In genomic region chr1:30748098-30748698, GRCh38 we compare ENCODE assay signal across 8 cellular contexts. TPM values are rescaled to one million over a fixed set of nuclear protein-coding genes. Genes with fewer than 3 reads are reported as not detected.
A peak's percentile ranks its signal among the peaks of the same experiment; 100 is the strongest.
DNase-seq lines count a peak whose midpoint lies in the region; ATAC-seq and TF ChIP-seq lines count a peak whose summit lies in the region.

No MANE protein-coding gene starts in this region.

- peak overlapping the region; percentile 64 to 77; a peak in 3 of 4 replicates for H4K8ac ChIP-seq in IMR-90 (ENCODE audit: low read depth in 2 of 2, low read length in 2 of 2)

- peak overlapping the region; percentile 94 for H2AK9ac ChIP-seq in IMR-90 (replicated peaks; ENCODE audit: low read depth, low read length, poor library complexity)

- H4K91ac ChIP-seq in IMR-90 (ENCODE audit: insufficient read depth, low read depth, low read length): peak overlapping the region; percentile 82

- H2BK20ac ChIP-seq in IMR-90 (ENCODE audit: low read depth, low read length): peak overlapping the region; percentile 91

- POLR2A ChIA-PET in IMR-90 (lab: Charles Lee; ENCODE audit: unreplicated experiment): no interaction called here

- H3K79me1 ChIP-seq in IMR-90 (ENCODE audit: low read depth in 1 of 2, low read length in 2 of 2): no peaks in the 10 kb centered on the region

- TF ChIP-seq POLR2A in IMR-90 (IDR thresholded peaks at IDR 0.05; ENCODE audit: low read depth, low read length): no peak
- TF ChIP-seq POLR2A in right lobe of liver (IDR thresholded peaks at IDR 0.05): no peak

- H3K4ac ChIP-seq in IMR-90 (ENCODE audit: low read depth, low read length): peak overlapping the region; percentile 84

- H2BK5ac ChIP-seq in IMR-90 (ENCODE audit: low read depth, low read length, poor library complexity, severe bottlenecking): peak overlapping the region; percentile 72

- peak overlapping the region; percentile 39 for H2AFZ ChIP-seq in IMR-90 (replicated peaks; ENCODE audit: low read length, poor library complexity)

- peak overlapping the region; percentile 97 to 98 (median 98) for H3K27ac Mint-ChIP-seq in CD4-positive, CD25-positive, alpha-beta regulatory T cell
- peak overlapping the region; percentile 97 for H3K27ac Mint-ChIP-seq in memory B cell

- H3K9me3 Mint-ChIP-seq in CD4-positive, CD25-positive, alpha-beta regulatory T cell: no peaks in the 10 kb centered on the region
- no peaks in the 10 kb centered on the region for H3K9me3 Mint-ChIP-seq in memory B cell

- H3K9me3 ChIP-seq in CD4-positive, CD25-positive, alpha-beta regulatory T cell (ENCODE audit: control insufficient read depth in 2 of 2, low read length in 2 of 2): no peaks in the 10 kb centered on the region
- H3K9me3 ChIP-seq in IMR-90 (ENCODE audit: control insufficient read depth, insufficient read depth, low read length) (no peaks in the 10 kb centered on the region), WERI-Rb-1 (ENCODE audit: severe bottlenecking) (no peaks in the 10 kb centered on the region), right lobe of liver (no peaks in the 10 kb centered on the region)

- H3K4me3 ChIP-seq in CD4-positive, CD25-positive, alpha-beta regulatory T cell (ENCODE audit: low read depth, low read length): peak overlapping the region; percentile 74
- H3K4me3 ChIP-seq in IMR-90 (ENCODE audit: insufficient read depth, low read depth, low read length): no peak overlapping the region
- no peak overlapping the region for H3K4me3 ChIP-seq in WERI-Rb-1 (ENCODE audit: low read depth, low read length)
- H3K4me3 ChIP-seq in right lobe of liver: no peak overlapping the region

- H3K9me1 ChIP-seq in IMR-90 (ENCODE audit: insufficient read depth, low read length): peaks cover 5% of the 10 kb centered on the region; the same call in 1 of the 2 replicates

- peaks cover 100% of the 10 kb centered on the region for H3K4me1 ChIP-seq in CD4-positive, CD25-positive, alpha-beta regulatory T cell (ENCODE audit: control insufficient read depth, insufficient read depth, low read length, poor library complexity, severe bottlenecking)
- peaks cover 6% of the 10 kb centered on the region for H3K4me1 ChIP-seq in IMR-90 (ENCODE audit: control insufficient read depth, insufficient read depth, low read length)
- no peaks in the 10 kb centered on the region for H3K4me1 ChIP-seq in right lobe of liver

- BruUV-seq in IMR-90 (replicated peaks; lab: Mats Ljungman, UMichigan): no TSS peak

- in situ Hi-C loops in IMR-90 (cut with MboI; ENCODE audit: low sequenced_read_pairs): no loop called here

- peak overlapping the region; percentile 96 for H4K5ac ChIP-seq in IMR-90 (ENCODE audit: low read depth, low read length)

- TF ChIP-seq CTCF in IMR-90 (conservative IDR thresholded peaks at IDR 0.05; ENCODE audit: low read depth, low read length) (no peak), WERI-Rb-1 (IDR thresholded peaks at IDR 0.05; ENCODE audit: low read depth, low read length) (no peak), right lobe of liver (IDR thresholded peaks at IDR 0.05) (no peak)

- 34% methylated on average over 4 of the region's 9 CpGs; no CpG with 5 or more reads in 1 of the 2 experiments for WGBS in IMR-90 (ENCODE audit: extremely low coverage in 2 of 2, insufficient read length in 1 of 2), 2 experiments
- WGBS in right lobe of liver (ENCODE audit: insufficient coverage, low coverage, low lambda C conversion rate, missing lambda C conversion rate): 100% methylated on average over 2 of the region's 9 CpGs

- H3K18ac ChIP-seq in IMR-90 (ENCODE audit: low read depth, low read length): peak overlapping the region; percentile 74

- H3K36me3 Mint-ChIP-seq in CD4-positive, CD25-positive, alpha-beta regulatory T cell: peaks cover 41% of the 10 kb centered on the region
- H3K36me3 Mint-ChIP-seq in memory B cell: peaks cover 29% of the 10 kb centered on the region

- dilution Hi-C loops in IMR-90 (cut with HindIII; ENCODE audit: low sequenced_read_pairs, unreplicated experiment): no loop called here

- peaks cover 5% of the 10 kb centered on the region for H3K27me3 Mint-ChIP-seq in CD4-positive, CD25-positive, alpha-beta regulatory T cell
- no peaks in the 10 kb centered on the region for H3K27me3 Mint-ChIP-seq in memory B cell

- intact Hi-C loops in IMR-90 (cut with micrococcal nuclease) (no loop called here), posterior vena cava (cut with DNase I) (no loop called here), right lobe of liver (cut with DNase I) (no loop called here)

- H4K20me1 ChIP-seq in IMR-90 (ENCODE audit: insufficient read depth, low read length): no peaks in the 10 kb centered on the region

- peaks cover 12 to 100% (median 80%) of the 10 kb centered on the region in 4 donors for H3K4me1 Mint-ChIP-seq in CD4-positive, CD25-positive, alpha-beta regulatory T cell
- H3K4me1 Mint-ChIP-seq in memory B cell: peaks cover 83% of the 10 kb centered on the region

- no peak for ATAC-seq in CD4-positive, CD25-positive, alpha-beta regulatory T cell (ENCODE audit: low read depth in 2 of 2)
- ATAC-seq in IMR-90 (ENCODE audit: low read depth) (peak; percentile 50), memory B cell (ENCODE audit: low read depth) (no peak), right lobe of liver (no peak)

- H3K23ac ChIP-seq in IMR-90 (ENCODE audit: low read depth, low read length): peak overlapping the region; percentile 71; the same call in 1 of the 2 replicates

- TF ChIP-seq RAD21 in IMR-90 (IDR thresholded peaks at IDR 0.05; ENCODE audit: low read length): no peak

- DNase-seq in CD4-positive, CD25-positive, alpha-beta regulatory T cell: no peak
- no peak for DNase-seq in IMR-90
- DNase-seq in WERI-Rb-1: peak; percentile 96
- no peak for DNase-seq in memory B cell (ENCODE audit: low spot score in 2 of 2)
- no peak for DNase-seq in mesenteric fat pad (ENCODE audit: low spot score)
- DNase-seq in posterior vena cava (ENCODE audit: low spot score): no peak
- DNase-seq in NK-92 (lab: John Stamatoyannopoulos, UW; ENCODE audit: unreplicated experiment): no peak
- DNase-seq in right lobe of liver: no peak

- CTCF ChIA-PET in IMR-90 (lab: Yijun Ruan, JAX): interaction anchor here (0.6 kb wide), 1 partner anchor 1407 kb away, joined by 3 read pairs; no protein-coding TSS in a partner anchor

- peak overlapping the region; percentile 81 for H3K14ac ChIP-seq in IMR-90 (replicated peaks; ENCODE audit: low read depth, low read length)

- no peak overlapping the region; the same call in 1 of the 2 replicates for H3K9ac ChIP-seq in IMR-90 (ENCODE audit: low read depth, low read length)

- no peaks in the 10 kb centered on the region for H3K27me3 ChIP-seq in CD4-positive, CD25-positive, alpha-beta regulatory T cell (ENCODE audit: control insufficient read depth, insufficient read depth, low read length)
- H3K27me3 ChIP-seq in IMR-90 (ENCODE audit: control insufficient read depth, insufficient read depth, low read length) (peaks cover 3% of the 10 kb centered on the region), WERI-Rb-1 (ENCODE audit: insufficient read depth, low read depth, severe bottlenecking) (no peaks in the 10 kb centered on the region), right lobe of liver (no peaks in the 10 kb centered on the region)

- peak overlapping the region; percentile 79; the same call in 1 of the 3 replicates for H2BK15ac ChIP-seq in IMR-90 (ENCODE audit: low read depth, low read length)

- peak overlapping the region; percentile 95; the same call in 1 of the 2 replicates for H2AK5ac ChIP-seq in IMR-90 (ENCODE audit: low read depth, low read length)

- no peak overlapping the region for H3K4me2 ChIP-seq in IMR-90 (ENCODE audit: low read depth, low read length)

- peak overlapping the region; percentile 77 to 99 (median 92) for H3K4me3 Mint-ChIP-seq in CD4-positive, CD25-positive, alpha-beta regulatory T cell
- H3K4me3 Mint-ChIP-seq in memory B cell: peak overlapping the region; percentile 76

- peaks cover 22% of the 10 kb centered on the region for H3K36me3 ChIP-seq in CD4-positive, CD25-positive, alpha-beta regulatory T cell (ENCODE audit: control insufficient read depth, insufficient read depth, low read length)
- H3K36me3 ChIP-seq in IMR-90 (ENCODE audit: control insufficient read depth, insufficient read depth, low read length): no peaks in the 10 kb centered on the region
- no peaks in the 10 kb centered on the region for H3K36me3 ChIP-seq in WERI-Rb-1
- H3K36me3 ChIP-seq in right lobe of liver: no peaks in the 10 kb centered on the region

- H3K56ac ChIP-seq in IMR-90 (ENCODE audit: extremely low read depth, insufficient read depth, low read length): no peak overlapping the region

- H2BK120ac ChIP-seq in IMR-90 (ENCODE audit: low read depth, low read length): peak overlapping the region; percentile 81

- H3K27ac ChIP-seq in CD4-positive, CD25-positive, alpha-beta regulatory T cell (ENCODE audit: insufficient read depth, low read length, poor library complexity, severe bottlenecking): peak overlapping the region; percentile 94
- H3K27ac ChIP-seq in IMR-90 (ENCODE audit: insufficient read depth, low read length) (peak overlapping the region; percentile 53; the same call in 1 of the 2 replicates), WERI-Rb-1 (peak overlapping the region; percentile 94), right lobe of liver (no peak overlapping the region)

TF ChIP-seq in IMR-90, 13 proteins besides CTCF, POLR2A, EP300 and RAD21 (continues in another document):
- TF ChIP-seq CHD1 (IDR thresholded peaks at IDR 0.05; ENCODE audit: low read depth, low read length) (no peak), MAZ (IDR thresholded peaks at IDR 0.05; ENCODE audit: borderline replicate concordance, low read depth, low read length) (no peak), SMC3 (IDR thresholded peaks at IDR 0.05; ENCODE audit: low read depth, low read length) (no peak), FOS (IDR thresholded peaks at IDR 0.05; ENCODE audit: low read depth, low read length) (no peak), RCOR1 (IDR thresholded peaks at IDR 0.05; ENCODE audit: insufficient replicate concordance, low read length) (no peak)

RNA-seq across cellular contexts. Expression of gene LAPTM5, which starts 9.4 kb away (rescaled TPM):
- 589 TPM for total RNA-seq in CD4-positive, CD25-positive, alpha-beta regulatory T cell
- 100 to 1,000 TPM; 552 to 687 (median 620) TPM for polyA plus RNA-seq in CD4-positive, CD25-positive, alpha-beta regulatory T cell
- total RNA-seq in IMR-90 (2012; rRNA removed) (under 0.01 TPM in 1 of 2 replicates, not detected in the other), mesenteric fat pad (251 TPM), posterior vena cava (100 to 1,000 TPM in 1 of 2 donors, 10 to 100 TPM in 1; 80.1 to 120 TPM), right lobe of liver (10 to 100 TPM; 21.2 to 81.0 (median 29.8) TPM)
- polyA plus RNA-seq in IMR-90 (2012; rRNA removed): 0.09 TPM in 2 replicates
- polyA plus RNA-seq in IMR-90 (2012; cell fraction: cytosol; rRNA removed): 0.12 TPM in 1 of 2 replicates, not detected in the other
- 0.07 and 0.16 TPM in 2 replicates for polyA plus RNA-seq in IMR-90 (2012; cell fraction: nucleus; rRNA removed; ENCODE audit: low replicate concordance)

RNA-seq across cellular contexts. Expression of gene MATN1, which starts 24.8 kb away (rescaled TPM):
- total RNA-seq in CD4-positive, CD25-positive, alpha-beta regulatory T cell: 1.9 TPM
- not detected for polyA plus RNA-seq in CD4-positive, CD25-positive, alpha-beta regulatory T cell
- 0.56 TPM in 1 of 2 replicates, not detected in the other for total RNA-seq in IMR-90 (2012; rRNA removed)
- polyA plus RNA-seq in IMR-90 (2012; rRNA removed): 0.10 and 0.27 TPM in 2 replicates
- polyA plus RNA-seq in IMR-90 (2012; cell fraction: cytosol; rRNA removed): 0.03 TPM in 1 of 2 replicates, not detected in the other
- 1.1 and 1.3 TPM in 2 replicates for polyA plus RNA-seq in IMR-90 (2012; cell fraction: nucleus; rRNA removed; ENCODE audit: low replicate concordance)
- not detected for total RNA-seq in mesenteric fat pad
- total RNA-seq in posterior vena cava: not detected
- total RNA-seq in right lobe of liver: not detected

Comparison
In these comparisons a context has a peak if more than half of its experiments do, and no peak if none do; other contexts are left out.
1. H3K27ac ChIP-seq: peak in CD4-positive, CD25-positive, alpha-beta regulatory T cell (single experiment), IMR-90 (single experiment) and WERI-Rb-1 (single experiment); none in right lobe of liver (0 of 3).
2. RNA of gene LAPTM5, which starts 9.4 kb away (total RNA-seq): 589 TPM in CD4-positive, CD25-positive, alpha-beta regulatory T cell (single experiment), 251 TPM in mesenteric fat pad (single experiment), 80.1 to 120 TPM in posterior vena cava and 21.2 to 81.0 TPM in right lobe of liver; under 0.01 TPM in IMR-90; every median in the first group is over 10 times any median in the second.